ENCODE assay signal across 2 cellular contexts in the genomic region with DNA sequence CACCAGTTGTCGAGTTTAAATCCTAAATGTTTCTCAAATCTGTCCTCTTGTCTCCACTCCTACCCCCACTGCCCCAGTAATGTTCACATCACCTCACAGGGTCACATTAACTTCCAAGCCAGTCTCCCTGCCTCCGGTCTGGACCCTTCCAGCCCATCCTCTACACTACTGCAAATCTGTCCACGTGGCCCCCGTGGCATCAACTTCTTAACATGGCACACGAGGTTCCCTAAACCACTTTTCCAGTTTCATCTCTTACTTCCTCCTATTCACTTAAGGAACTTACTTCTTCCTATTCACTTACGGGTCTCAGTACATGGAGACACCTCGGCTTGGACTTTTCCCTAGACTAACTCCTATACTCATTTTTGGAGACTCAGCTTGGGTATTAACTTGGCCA.
TF ChIP-seq lines count a peak whose summit lies in the region.

No MANE protein-coding gene starts in this region.

TF ChIP-seq in SK-N-SH, 30 proteins besides CTCF, POLR2A, EP300 and RAD21 (continued from another document):
- TF ChIP-seq, protein P1, sequence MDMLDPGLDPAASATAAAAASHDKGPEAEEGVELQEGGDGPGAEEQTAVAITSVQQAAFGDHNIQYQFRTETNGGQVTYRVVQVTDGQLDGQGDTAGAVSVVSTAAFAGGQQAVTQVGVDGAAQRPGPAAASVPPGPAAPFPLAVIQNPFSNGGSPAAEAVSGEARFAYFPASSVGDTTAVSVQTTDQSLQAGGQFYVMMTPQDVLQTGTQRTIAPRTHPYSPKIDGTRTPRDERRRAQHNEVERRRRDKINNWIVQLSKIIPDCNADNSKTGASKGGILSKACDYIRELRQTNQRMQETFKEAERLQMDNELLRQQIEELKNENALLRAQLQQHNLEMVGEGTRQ (IDR thresholded peaks at IDR 0.05; ENCODE audit: borderline replicate concordance, low read depth, low read length), result no peak
- no peak for TF ChIP-seq EZH2phosphoT487 (IDR thresholded peaks at IDR 0.05; ENCODE audit: borderline replicate concordance, low read depth)
- no peak; the same call in 1 of the 2 replicates for TF ChIP-seq SMC3 (IDR thresholded peaks at IDR 0.05; ENCODE audit: low read depth, low read length)
- no peak for TF ChIP-seq FOXM1 (IDR thresholded peaks at IDR 0.05; ENCODE audit: low read depth)
- TF ChIP-seq TCF12 (IDR thresholded peaks at IDR 0.05), result no peak
- TF ChIP-seq POLR2AphosphoS5 (IDR thresholded peaks at IDR 0.05; ENCODE audit: low read depth, low read length), result no peak
- TF ChIP-seq, protein P2, sequence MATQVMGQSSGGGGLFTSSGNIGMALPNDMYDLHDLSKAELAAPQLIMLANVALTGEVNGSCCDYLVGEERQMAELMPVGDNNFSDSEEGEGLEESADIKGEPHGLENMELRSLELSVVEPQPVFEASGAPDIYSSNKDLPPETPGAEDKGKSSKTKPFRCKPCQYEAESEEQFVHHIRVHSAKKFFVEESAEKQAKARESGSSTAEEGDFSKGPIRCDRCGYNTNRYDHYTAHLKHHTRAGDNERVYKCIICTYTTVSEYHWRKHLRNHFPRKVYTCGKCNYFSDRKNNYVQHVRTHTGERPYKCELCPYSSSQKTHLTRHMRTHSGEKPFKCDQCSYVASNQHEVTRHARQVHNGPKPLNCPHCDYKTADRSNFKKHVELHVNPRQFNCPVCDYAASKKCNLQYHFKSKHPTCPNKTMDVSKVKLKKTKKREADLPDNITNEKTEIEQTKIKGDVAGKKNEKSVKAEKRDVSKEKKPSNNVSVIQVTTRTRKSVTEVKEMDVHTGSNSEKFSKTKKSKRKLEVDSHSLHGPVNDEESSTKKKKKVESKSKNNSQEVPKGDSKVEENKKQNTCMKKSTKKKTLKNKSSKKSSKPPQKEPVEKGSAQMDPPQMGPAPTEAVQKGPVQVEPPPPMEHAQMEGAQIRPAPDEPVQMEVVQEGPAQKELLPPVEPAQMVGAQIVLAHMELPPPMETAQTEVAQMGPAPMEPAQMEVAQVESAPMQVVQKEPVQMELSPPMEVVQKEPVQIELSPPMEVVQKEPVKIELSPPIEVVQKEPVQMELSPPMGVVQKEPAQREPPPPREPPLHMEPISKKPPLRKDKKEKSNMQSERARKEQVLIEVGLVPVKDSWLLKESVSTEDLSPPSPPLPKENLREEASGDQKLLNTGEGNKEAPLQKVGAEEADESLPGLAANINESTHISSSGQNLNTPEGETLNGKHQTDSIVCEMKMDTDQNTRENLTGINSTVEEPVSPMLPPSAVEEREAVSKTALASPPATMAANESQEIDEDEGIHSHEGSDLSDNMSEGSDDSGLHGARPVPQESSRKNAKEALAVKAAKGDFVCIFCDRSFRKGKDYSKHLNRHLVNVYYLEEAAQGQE (IDR thresholded peaks at IDR 0.05; ENCODE audit: low read depth, low read length), result no peak
- no peak for TF ChIP-seq SIN3A (IDR thresholded peaks at IDR 0.05; ENCODE audit: borderline replicate concordance, low read depth, low read length)
- TF ChIP-seq NRF1 (IDR thresholded peaks at IDR 0.05; ENCODE audit: low read depth, low read length), result no peak
- no peak for TF ChIP-seq GATA2 (CRISPR knock-in tag; IDR thresholded peaks at IDR 0.05)
- TF ChIP-seq JUND (IDR thresholded peaks at IDR 0.05), result no peak
- TF ChIP-seq CHD2 (IDR thresholded peaks at IDR 0.05; ENCODE audit: low read length, partially characterized antibody), result no peak

TF ChIP-seq in SK-N-SH treated with all-trans-retinoic acid at 6 μM for 48 hours, 23 proteins besides CTCF, POLR2A, EP300 and RAD21 (continued from another document):
- TF ChIP-seq, protein P3, sequence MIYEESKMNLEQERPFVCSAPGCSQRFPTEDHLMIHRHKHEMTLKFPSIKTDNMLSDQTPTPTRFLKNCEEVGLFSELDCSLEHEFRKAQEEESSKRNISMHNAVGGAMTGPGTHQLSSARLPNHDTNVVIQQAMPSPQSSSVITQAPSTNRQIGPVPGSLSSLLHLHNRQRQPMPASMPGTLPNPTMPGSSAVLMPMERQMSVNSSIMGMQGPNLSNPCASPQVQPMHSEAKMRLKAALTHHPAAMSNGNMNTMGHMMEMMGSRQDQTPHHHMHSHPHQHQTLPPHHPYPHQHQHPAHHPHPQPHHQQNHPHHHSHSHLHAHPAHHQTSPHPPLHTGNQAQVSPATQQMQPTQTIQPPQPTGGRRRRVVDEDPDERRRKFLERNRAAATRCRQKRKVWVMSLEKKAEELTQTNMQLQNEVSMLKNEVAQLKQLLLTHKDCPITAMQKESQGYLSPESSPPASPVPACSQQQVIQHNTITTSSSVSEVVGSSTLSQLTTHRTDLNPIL (CRISPR knock-in tag; IDR thresholded peaks at IDR 0.05; ENCODE audit: low read depth), result no peak
- TF ChIP-seq ZFP30 (CRISPR knock-in tag; IDR thresholded peaks at IDR 0.05) (no peak), ZNF565 (CRISPR knock-in tag; conservative IDR thresholded peaks at IDR 0.05; ENCODE audit: low read depth) (no peak), CSDC2 (CRISPR knock-in tag; IDR thresholded peaks at IDR 0.05) (no peak), ZNF8 (CRISPR knock-in tag; IDR thresholded peaks at IDR 0.05) (no peak), ZFP3 (CRISPR knock-in tag; IDR thresholded peaks at IDR 0.05) (no peak), BACH2 (CRISPR knock-in tag; IDR thresholded peaks at IDR 0.05; ENCODE audit: borderline replicate concordance) (no peak), OSR1 (CRISPR knock-in tag; IDR thresholded peaks at IDR 0.05) (no peak), GLIS3 (CRISPR knock-in tag; IDR thresholded peaks at IDR 0.05) (no peak), TOX (CRISPR knock-in tag; IDR thresholded peaks at IDR 0.05; ENCODE audit: borderline replicate concordance) (no peak), PPARA (CRISPR knock-in tag; IDR thresholded peaks at IDR 0.05; ENCODE audit: borderline replicate concordance) (no peak)
- TF ChIP-seq, protein P4, sequence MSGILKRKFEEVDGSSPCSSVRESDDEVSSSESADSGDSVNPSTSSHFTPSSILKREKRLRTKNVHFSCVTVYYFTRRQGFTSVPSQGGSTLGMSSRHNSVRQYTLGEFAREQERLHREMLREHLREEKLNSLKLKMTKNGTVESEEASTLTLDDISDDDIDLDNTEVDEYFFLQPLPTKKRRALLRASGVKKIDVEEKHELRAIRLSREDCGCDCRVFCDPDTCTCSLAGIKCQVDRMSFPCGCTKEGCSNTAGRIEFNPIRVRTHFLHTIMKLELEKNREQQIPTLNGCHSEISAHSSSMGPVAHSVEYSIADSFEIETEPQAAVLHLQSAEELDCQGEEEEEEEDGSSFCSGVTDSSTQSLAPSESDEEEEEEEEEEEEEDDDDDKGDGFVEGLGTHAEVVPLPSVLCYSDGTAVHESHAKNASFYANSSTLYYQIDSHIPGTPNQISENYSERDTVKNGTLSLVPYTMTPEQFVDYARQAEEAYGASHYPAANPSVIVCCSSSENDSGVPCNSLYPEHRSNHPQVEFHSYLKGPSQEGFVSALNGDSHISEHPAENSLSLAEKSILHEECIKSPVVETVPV (CRISPR knock-in tag; IDR thresholded peaks at IDR 0.05), result no peak
- TF ChIP-seq, protein P5, sequence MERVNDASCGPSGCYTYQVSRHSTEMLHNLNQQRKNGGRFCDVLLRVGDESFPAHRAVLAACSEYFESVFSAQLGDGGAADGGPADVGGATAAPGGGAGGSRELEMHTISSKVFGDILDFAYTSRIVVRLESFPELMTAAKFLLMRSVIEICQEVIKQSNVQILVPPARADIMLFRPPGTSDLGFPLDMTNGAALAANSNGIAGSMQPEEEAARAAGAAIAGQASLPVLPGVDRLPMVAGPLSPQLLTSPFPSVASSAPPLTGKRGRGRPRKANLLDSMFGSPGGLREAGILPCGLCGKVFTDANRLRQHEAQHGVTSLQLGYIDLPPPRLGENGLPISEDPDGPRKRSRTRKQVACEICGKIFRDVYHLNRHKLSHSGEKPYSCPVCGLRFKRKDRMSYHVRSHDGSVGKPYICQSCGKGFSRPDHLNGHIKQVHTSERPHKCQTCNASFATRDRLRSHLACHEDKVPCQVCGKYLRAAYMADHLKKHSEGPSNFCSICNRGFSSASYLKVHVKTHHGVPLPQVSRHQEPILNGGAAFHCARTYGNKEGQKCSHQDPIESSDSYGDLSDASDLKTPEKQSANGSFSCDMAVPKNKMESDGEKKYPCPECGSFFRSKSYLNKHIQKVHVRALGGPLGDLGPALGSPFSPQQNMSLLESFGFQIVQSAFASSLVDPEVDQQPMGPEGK (CRISPR knock-in tag; IDR thresholded peaks at IDR 0.05; ENCODE audit: borderline replicate concordance), result no peak
- TF ChIP-seq, protein P6, sequence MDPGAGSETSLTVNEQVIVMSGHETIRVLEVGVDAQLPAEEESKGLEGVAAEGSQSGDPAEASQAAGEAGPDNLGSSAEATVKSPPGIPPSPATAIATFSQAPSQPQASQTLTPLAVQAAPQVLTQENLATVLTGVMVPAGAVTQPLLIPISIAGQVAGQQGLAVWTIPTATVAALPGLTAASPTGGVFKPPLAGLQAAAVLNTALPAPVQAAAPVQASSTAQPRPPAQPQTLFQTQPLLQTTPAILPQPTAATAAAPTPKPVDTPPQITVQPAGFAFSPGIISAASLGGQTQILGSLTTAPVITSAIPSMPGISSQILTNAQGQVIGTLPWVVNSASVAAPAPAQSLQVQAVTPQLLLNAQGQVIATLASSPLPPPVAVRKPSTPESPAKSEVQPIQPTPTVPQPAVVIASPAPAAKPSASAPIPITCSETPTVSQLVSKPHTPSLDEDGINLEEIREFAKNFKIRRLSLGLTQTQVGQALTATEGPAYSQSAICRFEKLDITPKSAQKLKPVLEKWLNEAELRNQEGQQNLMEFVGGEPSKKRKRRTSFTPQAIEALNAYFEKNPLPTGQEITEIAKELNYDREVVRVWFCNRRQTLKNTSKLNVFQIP (CRISPR knock-in tag; IDR thresholded peaks at IDR 0.05; ENCODE audit: borderline replicate concordance, low read depth), result no peak
